In genomic region chr3:178822722-178823121, GRCh38 we compare ENCODE assay signal across 20 cellular contexts.
"Had no signal": no experiment of that assay in that cellular context is flagged by ENCODE, and none has a peak within 500 bp of the region (broad histone marks: within the 10 kb centered on the region; RNA-seq: fewer than 3 reads in every experiment).

No MANE protein-coding gene starts in this region.

- H3K27me3 ChIP-seq: adrenal gland, breast epithelium, colonic mucosa, gastroesophageal sphincter, vagina had no signal

- H3K27me3 Mint-ChIP-seq: natural killer cell treated with Interleukin-12 subunit alpha and Interleukin-12 subunit beta and Interleukin-15 and Interleukin-18, amount 100 ng/mL, for 72 hours had no signal

- H3K36me3 Mint-ChIP-seq: activated naive CD8-positive, alpha-beta T cell; natural killer cell treated with Interleukin-12 subunit alpha and Interleukin-12 subunit beta and Interleukin-15 and Interleukin-18, amount 100 ng/mL, for 72 hours had no signal

- ATAC-seq: activated CD8-positive, alpha-beta T cell treated with anti-CD3 and anti-CD28 coated beads, Interleukin-2, amount 10 ng/mL, durations not matched to agents 7 days and 5 days; gastroesophageal sphincter; left lobe of liver; natural killer cell treated with Interleukin-12 subunit alpha and Interleukin-12 subunit beta and Interleukin-15 and Interleukin-18, amount 100 ng/mL, for 72 hours; stimulated activated naive CD8-positive, alpha-beta T cell treated with anti-CD3 and anti-CD28 coated beads, Interleukin-15, Interleukin-2, amounts not matched to agents 100 U/mL and 50 U/mL, for 24 hours had no signal

- H3K9me3 Mint-ChIP-seq: activated T-helper 1 cell treated with anti-CD3 and anti-CD28 coated beads, Interleukin-12 subunit alpha, Interleukin-12 subunit beta, Interleukin-2, Interleukin-4 antibody, amounts not matched to agents 30 ng/mL and 10 ng/mL and 1 ng/mL, durations not matched to agents 14 hours and 24 hours and 36 hours had no signal

- H3K27ac ChIP-seq: breast epithelium, colonic mucosa, vagina had no signal

- H3K36me3 ChIP-seq: adrenal gland, breast epithelium, colonic mucosa, gastroesophageal sphincter, vagina had no signal

- H3K4me3 Mint-ChIP-seq: activated CD8-positive, alpha-beta T cell treated with anti-CD3 and anti-CD28 coated beads, Interleukin-2, amount 10 ng/mL, durations not matched to agents 7 days and 5 days; activated naive CD8-positive, alpha-beta T cell; activated T-helper 1 cell treated with anti-CD3 and anti-CD28 coated beads, Interleukin-12 subunit alpha, Interleukin-12 subunit beta, Interleukin-2, Interleukin-4 antibody, amounts not matched to agents 30 ng/mL and 10 ng/mL and 1 ng/mL, durations not matched to agents 14 hours and 24 hours and 36 hours; natural killer cell treated with Interleukin-12 subunit alpha and Interleukin-12 subunit beta and Interleukin-15 and Interleukin-18, amount 100 ng/mL, for 72 hours had no signal

- H3K27ac Mint-ChIP-seq: activated CD8-positive, alpha-beta T cell treated with anti-CD3 and anti-CD28 coated beads, Interleukin-2, amount 10 ng/mL, durations not matched to agents 7 days and 5 days; activated naive CD8-positive, alpha-beta T cell; activated T-helper 1 cell treated with anti-CD3 and anti-CD28 coated beads, Interleukin-12 subunit alpha, Interleukin-12 subunit beta, Interleukin-2, Interleukin-4 antibody, amounts not matched to agents 30 ng/mL and 10 ng/mL and 1 ng/mL, durations not matched to agents 14 hours and 24 hours and 36 hours; natural killer cell treated with Interleukin-12 subunit alpha and Interleukin-12 subunit beta and Interleukin-15 and Interleukin-18, amount 100 ng/mL, for 72 hours had no signal

- H3K9me3 ChIP-seq: adrenal gland, breast epithelium, colonic mucosa, gastroesophageal sphincter, vagina had no signal

- H3K4me1 ChIP-seq: adrenal gland, breast epithelium, colonic mucosa, vagina had no signal

- H3K4me3 ChIP-seq: adrenal gland, breast epithelium, colonic mucosa, gastroesophageal sphincter, vagina had no signal

- DNase-seq: activated CD4-positive, alpha-beta T cell treated with anti-CD3 and anti-CD28 coated beads for 1 hour; activated CD4-positive, alpha-beta T cell treated with anti-CD3 and anti-CD28 coated beads, Interleukin-2, amount 50 U/mL, for 1 hour; activated CD8-positive, alpha-beta T cell treated with anti-CD3 and anti-CD28 coated beads, Interleukin-2, amount 10 ng/mL, durations not matched to agents 7 days and 5 days; activated naive CD4-positive, alpha-beta T cell; adrenal gland; colonic mucosa; head of caudate nucleus; posterior cingulate gyrus; stimulated activated CD4-positive, alpha-beta T cell treated with anti-CD3 and anti-CD28 coated beads, Interleukin-12 subunit alpha, Interleukin-12 subunit beta, amount 100 ng/mL, for 4 hours; stimulated activated CD4-positive, alpha-beta T cell treated with anti-CD3 and anti-CD28 coated beads, Interleukin-4, amount 100 ng/mL, for 4 hours; stimulated activated naive CD8-positive, alpha-beta T cell treated with anti-CD3 and anti-CD28 coated beads, Interleukin-15, Interleukin-2, amounts not matched to agents 100 U/mL and 50 U/mL, for 24 hours; T-helper 9 cell; trophoblast cell had no signal
